8 cellular contexts compared by ENCODE assay signal in genomic region chr9:36485647-36486453, GRCh38.
A peak's percentile ranks its signal among the peaks of the same experiment; 100 is the strongest.
DNase-seq lines count a peak whose midpoint lies in the region; ATAC-seq lines count a peak whose summit lies in the region.

No MANE protein-coding gene starts in this region.

- peaks cover 34% of the 10 kb centered on the region for H3K4me1 ChIP-seq in mononuclear cell (ENCODE audit: insufficient read depth, low read length)

- H3K4me1 Mint-ChIP-seq in central memory CD8-positive, alpha-beta T cell, result peaks cover 63% of the 10 kb centered on the region

- no peaks in the 10 kb centered on the region for H3K9me3 ChIP-seq in MG63
- no peaks in the 10 kb centered on the region for H3K9me3 ChIP-seq in mononuclear cell (ENCODE audit: low read depth, low read length)

- H3K36me3 ChIP-seq in MG63, result no peaks in the 10 kb centered on the region

- no peaks in the 10 kb centered on the region for H3K9me3 Mint-ChIP-seq in central memory CD8-positive, alpha-beta T cell

- H3K27me3 Mint-ChIP-seq in central memory CD8-positive, alpha-beta T cell, result no peaks in the 10 kb centered on the region

- ATAC-seq in central memory CD8-positive, alpha-beta T cell (replicated peaks; ENCODE audit: extremely low read depth, poor library complexity, severe bottlenecking), result no peak

- H3K4me3 Mint-ChIP-seq in central memory CD8-positive, alpha-beta T cell, result peak overlapping the region; percentile 77

- no peaks in the 10 kb centered on the region for H3K27me3 ChIP-seq in MG63
- H3K27me3 ChIP-seq in mononuclear cell (ENCODE audit: insufficient read depth, low read length), result no peaks in the 10 kb centered on the region

- DNase-seq in ELF-1 (ENCODE audit: low read depth, low spot score), result peak; percentile 58
- DNase-seq in MG63, result peak; percentile 64
- DNase-seq in central memory CD8-positive, alpha-beta T cell (ENCODE audit: low spot score in 2 of 2), result no peak
- DNase-seq in GM19238 (ENCODE audit: insufficient read length, low spot score), result no peak
- DNase-seq in HT-29 (ENCODE audit: low spot score), result no peak
- no peak for DNase-seq in SHP77 (lab: John Stamatoyannopoulos, UW)
- no peak for DNase-seq in SIG-M5 (lab: John Stamatoyannopoulos, UW)

- peaks cover 15% of the 10 kb centered on the region for H3K36me3 Mint-ChIP-seq in central memory CD8-positive, alpha-beta T cell (ENCODE audit: insufficient read depth)

- H3K27ac Mint-ChIP-seq in central memory CD8-positive, alpha-beta T cell (ENCODE audit: low read depth), result peak overlapping the region; percentile 56

- peak overlapping the region; percentile 83 for H3K4me3 ChIP-seq in MG63
- peak overlapping the region; percentile 85 for H3K4me3 ChIP-seq in mononuclear cell (ENCODE audit: low read length)

Comparison
In these comparisons a context has a peak if more than half of its experiments do, and no peak if none do; other contexts are left out.
1. DNase-seq: peak in ELF-1 (single experiment) and MG63 (single experiment); none in central memory CD8-positive, alpha-beta T cell (0 of 2), GM19238 (single experiment), HT-29 (single experiment), SHP77 (0 of 2) and SIG-M5 (single experiment).